ENCODE assay signal across 23 cellular contexts in the genomic region with DNA sequence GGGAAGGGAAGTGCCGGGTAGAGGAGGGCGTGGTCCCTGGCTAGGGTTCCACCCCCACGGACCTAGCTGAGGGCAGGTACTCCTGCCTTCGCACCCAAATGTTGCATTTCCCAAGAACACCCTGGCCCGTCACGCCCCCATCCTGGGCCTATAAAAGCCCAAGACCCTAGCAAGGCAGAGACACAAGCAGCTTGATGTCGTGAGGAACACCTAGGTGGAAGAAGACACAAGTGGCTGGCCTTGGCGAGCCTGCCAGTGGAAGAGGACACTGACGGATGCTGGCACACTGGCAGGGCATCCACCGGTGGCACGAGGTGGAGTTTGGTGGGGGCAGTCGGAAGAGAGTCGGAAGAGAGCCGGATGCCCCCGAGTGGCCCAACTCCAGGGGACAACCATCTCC.
DNase-seq lines count a peak whose midpoint lies in the region; ATAC-seq and TF ChIP-seq lines count a peak whose summit lies in the region.
"Had no signal": no experiment of that assay in that cellular context is flagged by ENCODE, and none has a peak within 500 bp of the region (broad histone marks: within the 10 kb centered on the region; RNA-seq: fewer than 3 reads in every experiment).

No MANE protein-coding gene starts in this region.

- H3K9me3 ChIP-seq in right cardiac atrium (ENCODE audit: control insufficient read depth, low read length) (no peaks in the 10 kb centered on the region), mesenchymal stem cell (ENCODE audit: control insufficient read depth, low read length) (no peaks in the 10 kb centered on the region), Caco-2 (no peaks in the 10 kb centered on the region)
- H3K9me3 ChIP-seq: A549 had no signal

- no peaks in the 10 kb centered on the region for H3K27me3 ChIP-seq in right cardiac atrium (ENCODE audit: control insufficient read depth, insufficient read depth)
- H3K27me3 ChIP-seq in mesenchymal stem cell (ENCODE audit: control insufficient read depth in 1 of 2, insufficient read depth in 1 of 2, low read length in 2 of 2), result no peaks in the 10 kb centered on the region
- no peaks in the 10 kb centered on the region for H3K27me3 ChIP-seq in Caco-2 (replicated peaks; ENCODE audit: control insufficient read depth, insufficient read depth, low read length)
- H3K27me3 ChIP-seq: BLaER1 treated with 17β-estradiol and CSF1 and Interleukin-3, amounts not matched to agents 10 nM and 100 nM had no signal

- no peak overlapping the region for H3K27ac Mint-ChIP-seq in stimulated activated memory B cell treated with anti-CD40 and anti-IgM and Interleukin-4, amounts not matched to agents 10 μg/mL and 1 μg/mL and 100 μg/mL, for 72 hours
- no peak overlapping the region for H3K27ac Mint-ChIP-seq in Caco-2 (ENCODE audit: unreplicated experiment)
- H3K27ac Mint-ChIP-seq: B cell; CD4-positive, alpha-beta T cell; CD8-positive, alpha-beta T cell had no signal

- CTCF ChIA-PET in Caco-2 (lab: Charles Lee), result no interaction called here

- H2BK15ac ChIP-seq in mesenchymal stem cell (ENCODE audit: low read depth, poor library complexity, severe bottlenecking), result no peak overlapping the region

- ATAC-seq in right cardiac atrium (no peak), left ventricle myocardium superior (no peak)
- ATAC-seq in stimulated activated memory B cell treated with anti-CD40 and anti-IgM and Interleukin-4, amounts not matched to agents 10 μg/mL and 1 μg/mL and 100 μg/mL, for 72 hours, result peak; percentile 34
- ATAC-seq: A549; CD8-positive, alpha-beta T cell; GM12878 had no signal

- no peak overlapping the region for H3K18ac ChIP-seq in mesenchymal stem cell (ENCODE audit: low read depth in 1 of 2, low read length in 2 of 2)

- H3K4me3 ChIP-seq in right cardiac atrium (ENCODE audit: low read length) (no peak overlapping the region), mesenchymal stem cell (ENCODE audit: insufficient read depth in 1 of 2, low read depth in 1 of 2, low read length in 2 of 2) (no peak overlapping the region), Caco-2 (ENCODE audit: low read depth, low read length) (no peak overlapping the region)
- H3K4me3 ChIP-seq: A549; BLaER1 treated with 17β-estradiol and CSF1 and Interleukin-3, amounts not matched to agents 10 nM and 100 nM; GM12878 had no signal

- no peak for TF ChIP-seq CTCF in Caco-2 (IDR thresholded peaks at IDR 0.05; ENCODE audit: insufficient read depth in 1 of 2, low read depth in 1 of 2, low read length in 1 of 2, severe bottlenecking in 1 of 2, unreplicated experiment in 1 of 2)

- H3K23ac ChIP-seq in mesenchymal stem cell (ENCODE audit: low read length in 2 of 2), result peak overlapping the region in 1 of 2 experiments; percentile 50

- no peak overlapping the region for H3K4me3 Mint-ChIP-seq in stimulated activated memory B cell treated with anti-CD40 and anti-IgM and Interleukin-4, amounts not matched to agents 10 μg/mL and 1 μg/mL and 100 μg/mL, for 72 hours
- H3K4me3 Mint-ChIP-seq in Caco-2 (ENCODE audit: unreplicated experiment), result no peak overlapping the region
- H3K4me3 Mint-ChIP-seq: B cell; CD4-positive, alpha-beta T cell; CD8-positive, alpha-beta T cell had no signal

- peaks cover 10% of the 10 kb centered on the region for H3K9me3 Mint-ChIP-seq in stimulated activated memory B cell treated with anti-CD40 and anti-IgM and Interleukin-4, amounts not matched to agents 10 μg/mL and 1 μg/mL and 100 μg/mL, for 72 hours
- H3K9me3 Mint-ChIP-seq in Caco-2 (ENCODE audit: unreplicated experiment), result no peaks in the 10 kb centered on the region
- H3K9me3 Mint-ChIP-seq: CD4-positive, alpha-beta T cell; CD8-positive, alpha-beta T cell had no signal

- no peak overlapping the region for H3K4ac ChIP-seq in mesenchymal stem cell (ENCODE audit: low read depth in 1 of 2, low read length in 2 of 2)

- H3K4me2 ChIP-seq in mesenchymal stem cell (ENCODE audit: low read length, poor library complexity, severe bottlenecking), result no peak overlapping the region
- H3K4me2 ChIP-seq: A549; BLaER1 treated with 17β-estradiol and CSF1 and Interleukin-3, amounts not matched to agents 10 nM and 100 nM had no signal

- H2AFZ ChIP-seq in mesenchymal stem cell (ENCODE audit: low read depth, low read length), result no peak overlapping the region

- POLR2A ChIA-PET in Caco-2 (lab: Charles Lee), result no interaction called here

- no peaks in the 10 kb centered on the region for H3K36me3 ChIP-seq in mesenchymal stem cell (ENCODE audit: control insufficient read depth in 1 of 2, insufficient read depth in 2 of 2, low read depth in 1 of 2, low read length in 2 of 2)
- no peaks in the 10 kb centered on the region for H3K36me3 ChIP-seq in Caco-2 (ENCODE audit: control insufficient read depth, insufficient read depth, low read length)
- H3K36me3 ChIP-seq: BLaER1 treated with 17β-estradiol and CSF1 and Interleukin-3, amounts not matched to agents 10 nM and 100 nM had no signal

- peak overlapping the region; percentile 2 for H4K91ac ChIP-seq in mesenchymal stem cell (ENCODE audit: low read length)

- BruUV-seq in Caco-2 (replicated peaks; lab: Mats Ljungman, UMichigan), result no TSS peak

- no peak overlapping the region for H3K9ac ChIP-seq in mesenchymal stem cell (ENCODE audit: low read length)
- H3K9ac ChIP-seq: BLaER1 treated with 17β-estradiol and CSF1 and Interleukin-3, amounts not matched to agents 10 nM and 100 nM had no signal

- no peak overlapping the region for H2BK5ac ChIP-seq in mesenchymal stem cell (ENCODE audit: low read depth, low read length, poor library complexity, severe bottlenecking)

- H3K4me1 Mint-ChIP-seq in stimulated activated memory B cell treated with anti-CD40 and anti-IgM and Interleukin-4, amounts not matched to agents 10 μg/mL and 1 μg/mL and 100 μg/mL, for 72 hours, result no peaks in the 10 kb centered on the region
- no peaks in the 10 kb centered on the region for H3K4me1 Mint-ChIP-seq in Caco-2 (ENCODE audit: low read depth, unreplicated experiment)
- H3K4me1 Mint-ChIP-seq: B cell had no signal

- H3K27ac ChIP-seq in right cardiac atrium (ENCODE audit: low read length) (no peak overlapping the region), mesenchymal stem cell (ENCODE audit: low read length, poor library complexity, severe bottlenecking) (no peak overlapping the region)
- H3K27ac ChIP-seq: 22Rv1; A549; BLaER1 treated with 17β-estradiol and CSF1 and Interleukin-3, amounts not matched to agents 10 nM and 100 nM; C4-2B had no signal

- no peak overlapping the region for H2BK12ac ChIP-seq in mesenchymal stem cell (ENCODE audit: low read length in 2 of 2)

- no peak overlapping the region for H4K8ac ChIP-seq in mesenchymal stem cell (ENCODE audit: low read length)

- no peaks in the 10 kb centered on the region for H3K4me1 ChIP-seq in right cardiac atrium (ENCODE audit: control insufficient read depth, insufficient read depth, low read length)
- H3K4me1 ChIP-seq in mesenchymal stem cell (ENCODE audit: control insufficient read depth, insufficient read depth, low read depth, low read length), result no peaks in the 10 kb centered on the region
- no peaks in the 10 kb centered on the region for H3K4me1 ChIP-seq in Caco-2
- H3K4me1 ChIP-seq: A549 had no signal

- DNase-seq in right cardiac atrium (peak in 2 of 3 donors; percentile 25 to 36), left ventricle myocardium superior (no peak), mesenchymal stem cell (no peak), Caco-2 (no peak), MV-4-11 (lab: John Stamatoyannopoulos, UW) (no peak)
- no peak for DNase-seq in central memory CD4-positive, alpha-beta T cell
- DNase-seq: AML-193; CD4-positive, alpha-beta T cell; CD8-positive, alpha-beta T cell; DMS 273 treated with DMSO at 0.1 percent for 48 hours; DMS153; DMS53; DMS79; DND-41; EL; GDM1 had no signal

- no peak overlapping the region for H2BK120ac ChIP-seq in mesenchymal stem cell (ENCODE audit: low read depth, low read length)

- no peak overlapping the region for H3K14ac ChIP-seq in mesenchymal stem cell (ENCODE audit: low read length in 2 of 2)

- 93% methylated on average over 15 of the region's 15 CpGs for WGBS in right cardiac atrium
- 97% methylated on average over 15 of the region's 15 CpGs for WGBS in mesenchymal stem cell

- H3K27me3 Mint-ChIP-seq in stimulated activated memory B cell treated with anti-CD40 and anti-IgM and Interleukin-4, amounts not matched to agents 10 μg/mL and 1 μg/mL and 100 μg/mL, for 72 hours, result no peaks in the 10 kb centered on the region
- peaks cover 4% of the 10 kb centered on the region for H3K27me3 Mint-ChIP-seq in Caco-2 (ENCODE audit: insufficient read depth, unreplicated experiment)
- H3K27me3 Mint-ChIP-seq: B cell; CD4-positive, alpha-beta T cell had no signal

- intact Hi-C loops in right cardiac atrium (cut with DNase I), result no loop called here
- intact Hi-C loops in left ventricle myocardium superior (cut with micrococcal nuclease), result no loop called here
- intact Hi-C loops in Caco-2 (cut with micrococcal nuclease; ENCODE audit: unreplicated experiment), result no loop called here

- H3K79me1 ChIP-seq in mesenchymal stem cell (replicated peaks; ENCODE audit: low read length, poor library complexity, severe bottlenecking), result no peaks in the 10 kb centered on the region

- no peak overlapping the region for H2AK5ac ChIP-seq in mesenchymal stem cell (ENCODE audit: low read length, severe bottlenecking)

- H3K36me3 Mint-ChIP-seq in stimulated activated memory B cell treated with anti-CD40 and anti-IgM and Interleukin-4, amounts not matched to agents 10 μg/mL and 1 μg/mL and 100 μg/mL, for 72 hours, result no peaks in the 10 kb centered on the region
- H3K36me3 Mint-ChIP-seq in Caco-2 (ENCODE audit: insufficient read depth, unreplicated experiment), result no peaks in the 10 kb centered on the region
- H3K36me3 Mint-ChIP-seq: CD8-positive, alpha-beta T cell had no signal

Comparison
In these comparisons a context has a peak if more than half of its experiments do, and no peak if none do; other contexts are left out.
1. DNase-seq: peak in right cardiac atrium (2 of 3); none in left ventricle myocardium superior (single experiment), mesenchymal stem cell (single experiment), Caco-2 (0 of 2), central memory CD4-positive, alpha-beta T cell (single experiment) and MV-4-11 (single experiment).